ENCODE assay signal across 41 cellular contexts in the genomic region with DNA sequence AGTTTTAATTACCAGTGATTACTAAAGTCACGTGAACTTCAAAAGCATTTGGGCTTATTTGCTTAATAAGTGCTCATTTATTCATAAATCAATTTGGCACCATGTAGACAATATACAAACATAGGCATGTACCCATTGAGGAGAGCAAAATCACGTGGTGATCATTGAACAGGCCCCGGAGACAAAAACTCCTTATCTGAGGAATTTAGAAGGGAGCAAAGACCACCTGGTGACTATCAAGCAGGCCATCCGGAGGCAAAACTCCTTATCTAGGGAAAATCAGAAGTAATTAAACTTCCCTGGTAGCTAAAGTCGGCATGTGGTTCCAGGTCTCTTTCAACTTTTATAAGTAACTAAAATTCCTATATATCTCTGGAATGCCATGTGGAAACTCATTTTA. TPM values are rescaled to one million over a fixed set of nuclear protein-coding genes. Genes with fewer than 3 reads are reported as not detected.
"Had no signal": no experiment of that assay in that cellular context is flagged by ENCODE, and none has a peak within 500 bp of the region (broad histone marks: within the 10 kb centered on the region; RNA-seq: fewer than 3 reads in every experiment).

No MANE protein-coding gene starts in this region.

- H3K27me3 ChIP-seq: brain microvascular endothelial cell had no signal

- H3K4me3 Mint-ChIP-seq: activated CD4-positive, alpha-beta T cell treated with anti-CD3 and anti-CD28 coated beads for 36 hours; activated CD8-positive, alpha-beta T cell treated with anti-CD3 and anti-CD28 coated beads for 36 hours; activated naive CD8-positive, alpha-beta T cell; activated T-cell treated with anti-CD3 and anti-CD28 coated beads, Interleukin-2, amount 50 U/mL, for 4 hours; activated T-helper 17 cell treated with anti-CD3 and anti-CD28 coated beads, Interleukin-2, amount 50 U/mL, for 72 hours; central memory CD8-positive, alpha-beta T cell; effector memory CD8-positive, alpha-beta T cell; T-helper 17 cell; T-helper 2 cell treated with Interferon-gamma antibody and Interleukin-4, amounts not matched to agents 5 μg/mL and 100 μg/mL, for 36 hours had no signal

- H3K4me3 ChIP-seq: esophagus squamous epithelium, gastrocnemius medialis, heart left ventricle had no signal

- H3K36me3 ChIP-seq: brain microvascular endothelial cell, esophagus squamous epithelium, gastrocnemius medialis, heart left ventricle, WERI-Rb-1 had no signal

- H3K27ac Mint-ChIP-seq: activated CD4-positive, alpha-beta T cell treated with anti-CD3 and anti-CD28 coated beads for 36 hours; activated CD8-positive, alpha-beta T cell treated with anti-CD3 and anti-CD28 coated beads for 36 hours; activated naive CD8-positive, alpha-beta T cell; activated T-helper 17 cell treated with anti-CD3 and anti-CD28 coated beads, Interleukin-2, amount 50 U/mL, for 72 hours; effector memory CD8-positive, alpha-beta T cell; T-helper 17 cell; T-helper 2 cell treated with Interferon-gamma antibody and Interleukin-4, amounts not matched to agents 5 μg/mL and 100 μg/mL, for 36 hours had no signal

- H3K9me3 Mint-ChIP-seq: activated CD8-positive, alpha-beta T cell treated with anti-CD3 and anti-CD28 coated beads for 36 hours; activated T-cell treated with anti-CD3 and anti-CD28 coated beads, Interleukin-2, amount 50 U/mL, for 4 hours; activated T-helper 17 cell treated with anti-CD3 and anti-CD28 coated beads, Interleukin-2, amount 50 U/mL, for 72 hours; central memory CD8-positive, alpha-beta T cell; effector memory CD8-positive, alpha-beta T cell; T-helper 2 cell treated with Interferon-gamma antibody and Interleukin-4, amounts not matched to agents 5 μg/mL and 100 μg/mL, for 36 hours had no signal

- DNase-seq: activated CD4-positive, alpha-beta T cell treated with anti-CD3 and anti-CD28 coated beads for 36 hours; activated CD4-positive, alpha-beta T cell treated with anti-CD3 and anti-CD28 coated beads, Interleukin-2, amount 50 U/mL, for 1 hour; activated CD4-positive, alpha-beta T cell treated with anti-CD3 and anti-CD28 coated beads, Interleukin-2, amount 50 U/mL, for 48 hours; activated CD4-positive, CD25-positive, alpha-beta regulatory T cell; activated CD4-positive, CD25-positive, alpha-beta regulatory T cell treated with anti-CD3 and anti-CD28 coated beads, Interleukin-2, amount 50 U/mL, for 72 hours; activated CD8-positive, alpha-beta memory T cell treated with anti-CD3 and anti-CD28 coated beads for 24 hours; activated CD8-positive, alpha-beta T cell treated with anti-CD3 and anti-CD28 coated beads for 36 hours; activated effector memory CD4-positive, alpha-beta T cell treated with Interleukin-2 at 50 U/mL for 16 hours; activated gamma-delta T cell treated with Interleukin-2 at 50 U/mL for 16 hours; activated naive CD4-positive, alpha-beta T cell treated with anti-CD3 and anti-CD28 coated beads, Interleukin-2, amount 50 U/mL, for 16 hours; activated naive CD4-positive, alpha-beta T cell treated with Interleukin-2 at 50 U/mL for 16 hours; activated T-cell treated with anti-CD3 and anti-CD28 coated beads, Interleukin-2, amount 50 U/mL, for 4 hours; amniotic stem cell; anterior cingulate cortex; brain microvascular endothelial cell; cortex of kidney; dermis blood vessel endothelial cell; effector CD4-positive, alpha-beta T cell; effector memory CD8-positive, alpha-beta T cell; esophagus squamous epithelium; foreskin fibroblast; gastrocnemius medialis; glutamatergic neuron; heart left ventricle; T-helper 1 cell; T-helper 17 cell; T1000; WERI-Rb-1 had no signal

- H3K9me3 ChIP-seq: esophagus squamous epithelium, gastrocnemius medialis, heart left ventricle had no signal

- H3K27ac ChIP-seq: brain microvascular endothelial cell, epithelial cell of prostate, esophagus squamous epithelium, gastrocnemius medialis, heart left ventricle, WERI-Rb-1 had no signal

RNA-seq across cellular contexts. Expression of gene PTH, which starts 27.0 kb away (rescaled TPM):
- total RNA-seq: activated CD4-positive, alpha-beta T cell treated with anti-CD3 and anti-CD28 coated beads for 36 hours; activated CD8-positive, alpha-beta T cell treated with anti-CD3 and anti-CD28 coated beads for 36 hours; activated T-cell treated with anti-CD3 and anti-CD28 coated beads, Interleukin-2, amount 50 U/mL, for 4 hours; activated T-helper 17 cell treated with anti-CD3 and anti-CD28 coated beads, Interleukin-2, amount 50 U/mL, for 72 hours; astrocyte; bronchial epithelial cell; cardiac septum; chondrocyte; dermis blood vessel endothelial cell; endothelial cell of umbilical vein; esophagus squamous epithelium; fibroblast of lung; gastrocnemius medialis; heart left ventricle; T-helper 17 cell had no signal
- polyA plus RNA-seq: adipose tissue, endothelial cell of umbilical vein, esophagus, fibroblast of lung, heart left ventricle had no signal
